ENCODE assay signal across 1 cellular context in genomic region chr17:12409082-12409481, GRCh38.
TF ChIP-seq lines count a peak whose summit lies in the region.

No MANE protein-coding gene starts in this region.

TF ChIP-seq in IMR-90, 13 proteins besides CTCF, POLR2A, EP300 and RAD21 (continued from another document):
- TF ChIP-seq, protein P1, sequence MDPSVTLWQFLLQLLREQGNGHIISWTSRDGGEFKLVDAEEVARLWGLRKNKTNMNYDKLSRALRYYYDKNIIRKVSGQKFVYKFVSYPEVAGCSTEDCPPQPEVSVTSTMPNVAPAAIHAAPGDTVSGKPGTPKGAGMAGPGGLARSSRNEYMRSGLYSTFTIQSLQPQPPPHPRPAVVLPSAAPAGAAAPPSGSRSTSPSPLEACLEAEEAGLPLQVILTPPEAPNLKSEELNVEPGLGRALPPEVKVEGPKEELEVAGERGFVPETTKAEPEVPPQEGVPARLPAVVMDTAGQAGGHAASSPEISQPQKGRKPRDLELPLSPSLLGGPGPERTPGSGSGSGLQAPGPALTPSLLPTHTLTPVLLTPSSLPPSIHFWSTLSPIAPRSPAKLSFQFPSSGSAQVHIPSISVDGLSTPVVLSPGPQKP (IDR thresholded peaks at IDR 0.05; ENCODE audit: borderline replicate concordance, low read depth, low read length), result no peak
- no peak for TF ChIP-seq MXI1 (IDR thresholded peaks at IDR 0.05; ENCODE audit: borderline replicate concordance, low read depth, low read length)
- TF ChIP-seq BHLHE40 (IDR thresholded peaks at IDR 0.05; ENCODE audit: low read depth, low read length), result no peak
- no peak for TF ChIP-seq RFX5 (IDR thresholded peaks at IDR 0.05; ENCODE audit: low read depth, low read length)
- TF ChIP-seq, protein P2, sequence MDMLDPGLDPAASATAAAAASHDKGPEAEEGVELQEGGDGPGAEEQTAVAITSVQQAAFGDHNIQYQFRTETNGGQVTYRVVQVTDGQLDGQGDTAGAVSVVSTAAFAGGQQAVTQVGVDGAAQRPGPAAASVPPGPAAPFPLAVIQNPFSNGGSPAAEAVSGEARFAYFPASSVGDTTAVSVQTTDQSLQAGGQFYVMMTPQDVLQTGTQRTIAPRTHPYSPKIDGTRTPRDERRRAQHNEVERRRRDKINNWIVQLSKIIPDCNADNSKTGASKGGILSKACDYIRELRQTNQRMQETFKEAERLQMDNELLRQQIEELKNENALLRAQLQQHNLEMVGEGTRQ (IDR thresholded peaks at IDR 0.05; ENCODE audit: low read depth, low read length), result no peak
- TF ChIP-seq MAFK (IDR thresholded peaks at IDR 0.05; ENCODE audit: low read depth, low read length), result no peak
- no peak for TF ChIP-seq CEBPB (IDR thresholded peaks at IDR 0.05; ENCODE audit: low read depth, low read length)
- no peak for TF ChIP-seq MAZ (IDR thresholded peaks at IDR 0.05; ENCODE audit: borderline replicate concordance, low read depth, low read length)
- TF ChIP-seq NFE2L2 (IDR thresholded peaks at IDR 0.05; ENCODE audit: low read depth, low read length), result no peak
